9 cellular contexts compared by ENCODE assay signal in genomic region chr7:36192050-36192824, GRCh38.
DNase-seq lines count a peak whose midpoint lies in the region; ATAC-seq and TF ChIP-seq lines count a peak whose summit lies in the region.
"Had no signal": no experiment of that assay in that cellular context is flagged by ENCODE, and none has a peak within 500 bp of the region (broad histone marks: within the 10 kb centered on the region; RNA-seq: fewer than 3 reads in every experiment).

No MANE protein-coding gene starts in this region.

- DNase-seq in GDM1 (lab: John Stamatoyannopoulos, UW): peak; percentile 51
- DNase-seq in astrocyte of the hippocampus (ENCODE audit: low read depth, low spot score): peak; percentile 59
- no peak for DNase-seq in nephron progenitor cell
- DNase-seq in activated T-cell treated with anti-CD3 and anti-CD28 coated beads, Interleukin-2, amount 50 U/mL, for 48 hours: no peak
- DNase-seq in NCI-H2107 treated with DMSO at 0.1 percent for 48 hours (lab: John Stamatoyannopoulos, UW; ENCODE audit: unreplicated experiment): no peak
- DNase-seq in HK-2 (ENCODE audit: unreplicated experiment): no peak
- DNase-seq: NCI-H69 had no signal

- H3K4me1 Mint-ChIP-seq in nephron progenitor cell: peaks cover 34% of the 10 kb centered on the region

- ATAC-seq in HG03175 (IDR thresholded peaks at IDR 0.05; ENCODE audit: unreplicated experiment): peak; percentile 36
- ATAC-seq in HG02970 (IDR thresholded peaks at IDR 0.05; ENCODE audit: low FRiP score, unreplicated experiment): no peak

- peaks cover 8% of the 10 kb centered on the region for H3K36me3 Mint-ChIP-seq in nephron progenitor cell (ENCODE audit: low read depth)

- no peaks in the 10 kb centered on the region for H3K27me3 Mint-ChIP-seq in nephron progenitor cell (ENCODE audit: low read depth, poor library complexity)

- peak overlapping the region; percentile 39 for H3K27ac Mint-ChIP-seq in nephron progenitor cell

- H3K9me3 Mint-ChIP-seq in nephron progenitor cell: peaks cover 8% of the 10 kb centered on the region

- H3K4me3 Mint-ChIP-seq in nephron progenitor cell: no peak overlapping the region

- no peak for TF ChIP-seq CTCF in nephron progenitor cell (IDR thresholded peaks at IDR 0.05)

Comparison
In these comparisons a context has a peak if more than half of its experiments do, and no peak if none do; other contexts are left out.
1. DNase-seq: peak in GDM1 (single experiment) and astrocyte of the hippocampus (single experiment); none in nephron progenitor cell (single experiment), activated T-cell treated with anti-CD3 and anti-CD28 coated beads, Interleukin-2, amount 50 U/mL, for 48 hours (0 of 2), NCI-H2107 treated with DMSO at 0.1 percent for 48 hours (single experiment) and HK-2 (single experiment).